In the genomic region with DNA sequence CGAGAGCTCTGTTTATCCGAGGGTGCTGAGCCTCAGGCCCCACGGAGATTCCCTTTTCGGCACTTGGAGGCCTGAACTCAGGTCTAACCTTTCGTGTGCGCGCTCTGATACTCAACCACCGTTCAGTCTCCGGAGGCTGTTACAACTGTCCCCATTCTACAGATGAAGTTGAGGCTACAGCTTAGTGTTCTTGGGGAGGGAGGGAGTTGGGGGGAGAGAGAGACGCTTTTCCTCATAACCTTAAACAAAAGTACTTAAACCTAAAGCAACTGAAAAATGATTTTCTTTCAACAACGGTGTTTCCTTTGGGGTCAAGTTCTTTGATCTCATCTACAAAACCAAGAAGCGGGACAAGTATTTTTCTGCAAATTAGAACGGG, we compare ENCODE assay signal across 8 cellular contexts. TPM values are rescaled to one million over a fixed set of nuclear protein-coding genes. Genes with fewer than 3 reads are reported as not detected.
DNase-seq lines count a peak whose midpoint lies in the region; ATAC-seq and TF ChIP-seq lines count a peak whose summit lies in the region.

No MANE protein-coding gene starts in this region.

- H4K91ac ChIP-seq in IMR-90 (ENCODE audit: insufficient read depth, low read depth, low read length) = no peak overlapping the region

- H3K9me1 ChIP-seq in IMR-90 (ENCODE audit: insufficient read depth, low read length) = no peaks in the 10 kb centered on the region; the same call in 1 of the 2 replicates

- ATAC-seq in IMR-90 (ENCODE audit: low read depth) = no peak
- ATAC-seq in naive thymus-derived CD8-positive, alpha-beta T cell = no peak

- H4K5ac ChIP-seq in IMR-90 (ENCODE audit: low read depth, low read length) = no peak overlapping the region

- TF ChIP-seq CTCF in BE2C (IDR thresholded peaks at IDR 0.05; ENCODE audit: low read depth, low read length) (no peak), IMR-90 (conservative IDR thresholded peaks at IDR 0.05; ENCODE audit: low read depth, low read length) (no peak), choroid plexus epithelial cell (conservative IDR thresholded peaks at IDR 0.05; ENCODE audit: low read depth, low read length) (no peak)

- H3K14ac ChIP-seq in IMR-90 (replicated peaks; ENCODE audit: low read depth, low read length) = no peak overlapping the region

- H3K4ac ChIP-seq in IMR-90 (ENCODE audit: low read depth, low read length) = no peak overlapping the region

- no peak overlapping the region for H2BK20ac ChIP-seq in IMR-90 (ENCODE audit: low read depth, low read length)

- intact Hi-C loops in IMR-90 (cut with micrococcal nuclease) = loop anchor here (1.0 kb wide), 1 partner anchor 556 kb away; no protein-coding TSS in a partner anchor

- POLR2A ChIA-PET in IMR-90 (lab: Charles Lee; ENCODE audit: unreplicated experiment) = no interaction called here
- POLR2A ChIA-PET in naive thymus-derived CD8-positive, alpha-beta T cell (lab: Charles Lee) = interaction anchor here (1.2 to 3.4 kb wide), 3 partner anchors 52 to 117 kb away, joined by 3 to 18 read pairs (median 5); partner anchors contain the start of gene U2SURP

- H3K27me3 ChIP-seq in BE2C = peaks cover 8% of the 10 kb centered on the region; the same call in 1 of the 2 replicates
- peaks cover 13% of the 10 kb centered on the region for H3K27me3 ChIP-seq in IMR-90 (ENCODE audit: control insufficient read depth, insufficient read depth, low read length)

- no peak overlapping the region for H3K18ac ChIP-seq in IMR-90 (ENCODE audit: low read depth, low read length)

- dilution Hi-C loops in IMR-90 (cut with HindIII; ENCODE audit: low sequenced_read_pairs, unreplicated experiment) = no loop called here

- CTCF ChIA-PET in IMR-90 (lab: Yijun Ruan, JAX) = interaction anchor here (1.2 kb wide), 1 partner anchor 556 kb away, joined by 3 read pairs; no protein-coding TSS in a partner anchor

- H4K8ac ChIP-seq in IMR-90 (ENCODE audit: low read depth in 2 of 2, low read length in 2 of 2) = no peak overlapping the region

- H3K36me3 Mint-ChIP-seq in naive thymus-derived CD8-positive, alpha-beta T cell = no peaks in the 10 kb centered on the region

- H2BK120ac ChIP-seq in IMR-90 (ENCODE audit: low read depth, low read length) = no peak overlapping the region

- no peak overlapping the region for H2AK5ac ChIP-seq in IMR-90 (ENCODE audit: low read depth, low read length)

- peak overlapping the region; percentile 68 for H3K4me2 ChIP-seq in IMR-90 (ENCODE audit: low read depth, low read length)

- peak overlapping the region; percentile 87 to 95 (median 93) for H3K4me3 Mint-ChIP-seq in naive thymus-derived CD8-positive, alpha-beta T cell

- TF ChIP-seq RAD21 in IMR-90 (IDR thresholded peaks at IDR 0.05; ENCODE audit: low read length) = no peak

- H3K9me3 ChIP-seq in BE2C (no peaks in the 10 kb centered on the region; the same call in 1 of the 2 replicates), IMR-90 (ENCODE audit: control insufficient read depth, insufficient read depth, low read length) (no peaks in the 10 kb centered on the region)

- no peak overlapping the region for H2BK15ac ChIP-seq in IMR-90 (ENCODE audit: low read depth, low read length)

- in situ Hi-C loops in IMR-90 (cut with MboI; ENCODE audit: low sequenced_read_pairs) = no loop called here

- H3K56ac ChIP-seq in IMR-90 (ENCODE audit: extremely low read depth, insufficient read depth, low read length) = no peak overlapping the region

- 61% methylated on average over 2 of the region's 13 CpGs; no CpG with 5 or more reads in 1 of the 2 experiments for WGBS in IMR-90 (ENCODE audit: extremely low coverage in 2 of 2, insufficient read length in 1 of 2), 2 experiments

- no peak overlapping the region for H3K23ac ChIP-seq in IMR-90 (ENCODE audit: low read depth, low read length)

- H3K27ac ChIP-seq in IMR-90 (ENCODE audit: insufficient read depth, low read length) = no peak overlapping the region

- H3K27ac Mint-ChIP-seq in naive thymus-derived CD8-positive, alpha-beta T cell = peak overlapping the region; percentile 77 to 90 (median 83)

- no peaks in the 10 kb centered on the region for H3K36me3 ChIP-seq in BE2C
- no peaks in the 10 kb centered on the region for H3K36me3 ChIP-seq in IMR-90 (ENCODE audit: control insufficient read depth, insufficient read depth, low read length)

- H3K27me3 Mint-ChIP-seq in naive thymus-derived CD8-positive, alpha-beta T cell = peaks cover 0 to 3% (median 0%) of the 10 kb centered on the region in 5 donors

- H3K9me3 Mint-ChIP-seq in naive thymus-derived CD8-positive, alpha-beta T cell = no peaks in the 10 kb centered on the region

- H3K9ac ChIP-seq in IMR-90 (ENCODE audit: low read depth, low read length) = no peak overlapping the region; the same call in 1 of the 2 replicates

- peaks cover 7 to 33% (median 27%) of the 10 kb centered on the region in 4 donors for H3K4me1 Mint-ChIP-seq in naive thymus-derived CD8-positive, alpha-beta T cell

- H2AK9ac ChIP-seq in IMR-90 (replicated peaks; ENCODE audit: low read depth, low read length, poor library complexity) = no peak overlapping the region

- no peaks in the 10 kb centered on the region for H3K79me1 ChIP-seq in IMR-90 (ENCODE audit: low read depth in 1 of 2, low read length in 2 of 2)

- H2BK5ac ChIP-seq in IMR-90 (ENCODE audit: low read depth, low read length, poor library complexity, severe bottlenecking) = no peak overlapping the region

- DNase-seq in BE2C = no peak
- no peak for DNase-seq in IMR-90
- DNase-seq in choroid plexus epithelial cell (ENCODE audit: low read depth) = no peak
- DNase-seq in naive thymus-derived CD8-positive, alpha-beta T cell = no peak
- DNase-seq in NCI-H128 (lab: John Stamatoyannopoulos, UW; ENCODE audit: unreplicated experiment) = no peak
- no peak for DNase-seq in NCI-H774 (lab: John Stamatoyannopoulos, UW)
- no peak for DNase-seq in NCI-H1436 treated with DMSO at 0.1 percent for 48 hours (lab: John Stamatoyannopoulos, UW)
- DNase-seq in superior temporal gyrus (ENCODE audit: extremely low spot score) = no peak

- no peak for TF ChIP-seq POLR2A in IMR-90 (IDR thresholded peaks at IDR 0.05; ENCODE audit: low read depth, low read length)

- peak overlapping the region; percentile 99 for H2AFZ ChIP-seq in IMR-90 (replicated peaks; ENCODE audit: low read length, poor library complexity)

- no peaks in the 10 kb centered on the region for H4K20me1 ChIP-seq in IMR-90 (ENCODE audit: insufficient read depth, low read length)

- H3K4me1 ChIP-seq in BE2C (no peaks in the 10 kb centered on the region), IMR-90 (ENCODE audit: control insufficient read depth, insufficient read depth, low read length) (no peaks in the 10 kb centered on the region)

- H3K4me3 ChIP-seq in BE2C (ENCODE audit: low read depth, low read length) = peak overlapping the region; percentile 86
- peak overlapping the region; percentile 94 for H3K4me3 ChIP-seq in IMR-90 (ENCODE audit: insufficient read depth, low read depth, low read length)
- peak overlapping the region; percentile 67 for H3K4me3 ChIP-seq in choroid plexus epithelial cell (ENCODE audit: low read depth, low read length)

- no TSS peak for BruUV-seq in IMR-90 (replicated peaks; lab: Mats Ljungman, UMichigan)

TF ChIP-seq in IMR-90, 13 proteins besides CTCF, POLR2A, EP300 and RAD21:
- TF ChIP-seq MAFK (IDR thresholded peaks at IDR 0.05; ENCODE audit: low read depth, low read length) = no peak
- no peak for TF ChIP-seq MXI1 (IDR thresholded peaks at IDR 0.05; ENCODE audit: borderline replicate concordance, low read depth, low read length)
- TF ChIP-seq, protein P1, sequence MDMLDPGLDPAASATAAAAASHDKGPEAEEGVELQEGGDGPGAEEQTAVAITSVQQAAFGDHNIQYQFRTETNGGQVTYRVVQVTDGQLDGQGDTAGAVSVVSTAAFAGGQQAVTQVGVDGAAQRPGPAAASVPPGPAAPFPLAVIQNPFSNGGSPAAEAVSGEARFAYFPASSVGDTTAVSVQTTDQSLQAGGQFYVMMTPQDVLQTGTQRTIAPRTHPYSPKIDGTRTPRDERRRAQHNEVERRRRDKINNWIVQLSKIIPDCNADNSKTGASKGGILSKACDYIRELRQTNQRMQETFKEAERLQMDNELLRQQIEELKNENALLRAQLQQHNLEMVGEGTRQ (IDR thresholded peaks at IDR 0.05; ENCODE audit: low read depth, low read length) = no peak
- no peak for TF ChIP-seq FOS (IDR thresholded peaks at IDR 0.05; ENCODE audit: low read depth, low read length)
- no peak for TF ChIP-seq NFE2L2 (IDR thresholded peaks at IDR 0.05; ENCODE audit: low read depth, low read length)
- no peak for TF ChIP-seq RFX5 (IDR thresholded peaks at IDR 0.05; ENCODE audit: low read depth, low read length)

RNA-seq across cellular contexts. Expression of gene CHST2, which starts 1.0 kb away (rescaled TPM):
- polyA plus RNA-seq in BE2C (2012; ENCODE audit: insufficient read depth, insufficient read length, low read depth) = 1.3 TPM
- total RNA-seq in IMR-90 (2012; rRNA removed) = 0.90 and 1.1 TPM in 2 replicates
- 1.4 TPM in 2 replicates for polyA plus RNA-seq in IMR-90 (2012; rRNA removed)
- polyA plus RNA-seq in IMR-90 (2012; cell fraction: cytosol; rRNA removed) = 1.1 and 2.2 TPM in 2 replicates
- polyA plus RNA-seq in IMR-90 (2012; cell fraction: nucleus; rRNA removed; ENCODE audit: low replicate concordance) = 0.45 and 1.1 TPM in 2 replicates
- 1 to 10 TPM; 4.2 to 5.2 TPM for total RNA-seq in naive thymus-derived CD8-positive, alpha-beta T cell
- polyA plus RNA-seq in naive thymus-derived CD8-positive, alpha-beta T cell = 10 to 100 TPM in 1 of 3 donors, 1 to 10 TPM in 2; 4.2 to 11.4 (median 5.5) TPM
